Comparison of ENCODE assay signal across 10 cellular contexts in genomic region chr10:75097666-75098285, GRCh38. TPM values are rescaled to one million over a fixed set of nuclear protein-coding genes. Genes with fewer than 3 reads are reported as not detected.
DNase-seq lines count a peak whose midpoint lies in the region; ATAC-seq and TF ChIP-seq lines count a peak whose summit lies in the region.
"Had no signal": no experiment of that assay in that cellular context is flagged by ENCODE, and none has a peak within 500 bp of the region (broad histone marks: within the 10 kb centered on the region; RNA-seq: fewer than 3 reads in every experiment).

No MANE protein-coding gene starts in this region.

- H3K27me3 ChIP-seq in DND-41 (ENCODE audit: insufficient read depth, low read length, poor library complexity) = no peaks in the 10 kb centered on the region

- no peaks in the 10 kb centered on the region; the same call in 1 of the 2 replicates for H3K4me1 ChIP-seq in DND-41 (ENCODE audit: insufficient read depth, low read length)

- no peaks in the 10 kb centered on the region for H3K9me3 ChIP-seq in DND-41 (ENCODE audit: insufficient read depth, low read length, severe bottlenecking)

- no peak overlapping the region for H3K9ac ChIP-seq in DND-41 (ENCODE audit: low read depth, low read length)

- intact Hi-C loops in activated CD8-positive, alpha-beta T cell treated with anti-CD3 and anti-CD28 coated beads for 36 hours (cut with micrococcal nuclease) = loop anchor here (10.0 kb wide), 1 partner anchor 353 kb away; no protein-coding TSS in a partner anchor

- no peaks in the 10 kb centered on the region for H4K20me1 ChIP-seq in DND-41 (ENCODE audit: insufficient read depth, low read length)

- CTCF ChIA-PET in HEK293T (lab: Yijun Ruan, JAX) = interaction anchor here (1.3 to 1.5 kb wide), 2 partner anchors 10 to 853 kb away, joined by 4 read pairs; no protein-coding TSS in a partner anchor
- CTCF ChIA-PET in WTC11 (lab: Charles Lee) = interaction anchor here (0.7 to 2.4 kb wide), 28 partner anchors 9 to 854 kb away, joined by 3 to 9 read pairs (median 4); partner anchors contain the start of genes COMTD1, KAT6B and SAMD8
- CTCF ChIA-PET in activated CD8-positive, alpha-beta T cell treated with anti-CD3 and anti-CD28 coated beads for 36 hours (lab: Charles Lee) = interaction anchor here (1.1 to 3.5 kb wide), 10 partner anchors 8 to 854 kb away, joined by 3 to 14 read pairs (median 4); partner anchors contain the start of gene COMTD1

- peaks cover 17% of the 10 kb centered on the region for H3K4me1 Mint-ChIP-seq in WTC11
- peaks cover 7% of the 10 kb centered on the region for H3K4me1 Mint-ChIP-seq in activated CD8-positive, alpha-beta T cell treated with anti-CD3 and anti-CD28 coated beads for 36 hours (ENCODE audit: low read depth)

- no peak overlapping the region for H2AFZ ChIP-seq in DND-41 (ENCODE audit: low read depth, low read length)

- H3K4me2 ChIP-seq in DND-41 (ENCODE audit: insufficient read depth, low read length) = no peak overlapping the region

- H3K36me3 Mint-ChIP-seq in WTC11 = no peaks in the 10 kb centered on the region
- H3K36me3 Mint-ChIP-seq in activated CD8-positive, alpha-beta T cell treated with anti-CD3 and anti-CD28 coated beads for 36 hours (ENCODE audit: low read depth) = no peaks in the 10 kb centered on the region
- H3K36me3 Mint-ChIP-seq: activated naive CD4-positive, alpha-beta T cell treated with anti-CD3 and anti-CD28 coated beads, Interleukin-2, amount 10 ng/mL, durations not matched to agents 7 days and 5 days had no signal

- POLR2A ChIA-PET in HEK293T (lab: Yijun Ruan, JAX) (interaction anchor here (1.1 kb wide), 1 partner anchor 13 kb away, joined by 5 read pairs; the partner anchor contains the start of gene SAMD8), WTC11 (lab: Charles Lee) (no interaction called here)
- POLR2A ChIA-PET in activated CD8-positive, alpha-beta T cell treated with anti-CD3 and anti-CD28 coated beads for 36 hours (lab: Charles Lee) = interaction anchor here (0.7 kb wide), 1 partner anchor 199 kb away, joined by 3 read pairs; no protein-coding TSS in a partner anchor

- H3K9me3 Mint-ChIP-seq in WTC11 = no peaks in the 10 kb centered on the region
- no peaks in the 10 kb centered on the region for H3K9me3 Mint-ChIP-seq in activated CD8-positive, alpha-beta T cell treated with anti-CD3 and anti-CD28 coated beads for 36 hours
- H3K9me3 Mint-ChIP-seq: activated naive CD4-positive, alpha-beta T cell treated with anti-CD3 and anti-CD28 coated beads, Interleukin-2, amount 10 ng/mL, durations not matched to agents 7 days and 5 days; T-helper 1 cell treated with Interleukin-12 subunit alpha and Interleukin-12 subunit beta and Interleukin-4 antibody, amounts not matched to agents 30 μg/mL and 1 μg/mL, for 36 hours had no signal

- H3K36me3 ChIP-seq in DND-41 (ENCODE audit: insufficient read depth, low read length) = no peaks in the 10 kb centered on the region

- no peak overlapping the region for H3K27ac ChIP-seq in DND-41 (ENCODE audit: low read length)

- H3K27me3 Mint-ChIP-seq in WTC11 (ENCODE audit: low read depth) = no peaks in the 10 kb centered on the region; the same call in 1 of the 2 replicates
- H3K27me3 Mint-ChIP-seq in activated CD8-positive, alpha-beta T cell treated with anti-CD3 and anti-CD28 coated beads for 36 hours = no peaks in the 10 kb centered on the region

- DNase-seq in DND-41 (no peak), HEK293T (ENCODE audit: extremely low spot score) (peak; percentile 37), WTC11 (ENCODE audit: low spot score) (no peak), left kidney (ENCODE audit: low read depth, low spot score) (peak; percentile 27), SIG-M5 (lab: John Stamatoyannopoulos, UW) (no peak), NCI-H1048 (lab: John Stamatoyannopoulos, UW) (no peak), AML-193 (lab: John Stamatoyannopoulos, UW) (no peak)
- DNase-seq in activated CD8-positive, alpha-beta T cell treated with anti-CD3 and anti-CD28 coated beads for 36 hours = no peak
- DNase-seq: activated naive CD4-positive, alpha-beta T cell treated with anti-CD3 and anti-CD28 coated beads, Interleukin-2, amount 10 ng/mL, durations not matched to agents 7 days and 5 days had no signal

- H3K79me2 ChIP-seq in DND-41 (ENCODE audit: insufficient read depth, low read length) = no peaks in the 10 kb centered on the region

- no peak for ATAC-seq in DND-41 (ENCODE audit: insufficient read depth, low read depth)
- peak; percentile 14 for ATAC-seq in WTC11
- no peak for ATAC-seq in activated CD8-positive, alpha-beta T cell treated with anti-CD3 and anti-CD28 coated beads for 36 hours

- no peak overlapping the region for H3K27ac Mint-ChIP-seq in WTC11
- H3K27ac Mint-ChIP-seq in activated CD8-positive, alpha-beta T cell treated with anti-CD3 and anti-CD28 coated beads for 36 hours = no peak overlapping the region
- H3K27ac Mint-ChIP-seq: activated naive CD4-positive, alpha-beta T cell treated with anti-CD3 and anti-CD28 coated beads, Interleukin-2, amount 10 ng/mL, durations not matched to agents 7 days and 5 days; T-helper 1 cell treated with Interleukin-12 subunit alpha and Interleukin-12 subunit beta and Interleukin-4 antibody, amounts not matched to agents 30 μg/mL and 1 μg/mL, for 36 hours had no signal

- peak; percentile 22 for TF ChIP-seq CTCF in DND-41 (IDR thresholded peaks at IDR 0.05; ENCODE audit: borderline replicate concordance, extremely low read depth, low read length, poor library complexity, severe bottlenecking)
- TF ChIP-seq CTCF in WTC11 (IDR thresholded peaks at IDR 0.05) = no peak
- no peak for TF ChIP-seq CTCF in activated CD8-positive, alpha-beta T cell treated with anti-CD3 and anti-CD28 coated beads for 36 hours (IDR thresholded peaks at IDR 0.05)

- no peak overlapping the region for H3K4me3 Mint-ChIP-seq in WTC11
- H3K4me3 Mint-ChIP-seq in activated CD8-positive, alpha-beta T cell treated with anti-CD3 and anti-CD28 coated beads for 36 hours = no peak overlapping the region
- H3K4me3 Mint-ChIP-seq: activated naive CD4-positive, alpha-beta T cell treated with anti-CD3 and anti-CD28 coated beads, Interleukin-2, amount 10 ng/mL, durations not matched to agents 7 days and 5 days; T-helper 1 cell treated with Interleukin-12 subunit alpha and Interleukin-12 subunit beta and Interleukin-4 antibody, amounts not matched to agents 30 μg/mL and 1 μg/mL, for 36 hours had no signal

- no peak overlapping the region for H3K4me3 ChIP-seq in DND-41 (ENCODE audit: low read depth in 1 of 2, low read length in 2 of 2)

TF ChIP-seq in HEK293T, 16 proteins besides CTCF, POLR2A, EP300 and RAD21:
- TF ChIP-seq SP1 (IDR thresholded peaks at IDR 0.05) = no peak
- no peak for TF ChIP-seq L3MBTL2 (conservative IDR thresholded peaks at IDR 0.05)
- TF ChIP-seq HDGF (IDR thresholded peaks at IDR 0.05; ENCODE audit: borderline replicate concordance) = no peak
- no peak for TF ChIP-seq CTBP1 (IDR thresholded peaks at IDR 0.05; ENCODE audit: borderline replicate concordance)
- no peak for TF ChIP-seq LEF1 (IDR thresholded peaks at IDR 0.05; ENCODE audit: borderline replicate concordance)
- no peak for TF ChIP-seq FOXM1 (IDR thresholded peaks at IDR 0.05; ENCODE audit: borderline replicate concordance)
- no peak for TF ChIP-seq NFRKB (IDR thresholded peaks at IDR 0.05)
- no peak for TF ChIP-seq TARDBP (IDR thresholded peaks at IDR 0.05)
- no peak for TF ChIP-seq FOXK2 (IDR thresholded peaks at IDR 0.05)
- TF ChIP-seq ARNT (IDR thresholded peaks at IDR 0.05) = no peak
- no peak for TF ChIP-seq ZNF384 (IDR thresholded peaks at IDR 0.05)
- TF ChIP-seq SUZ12 (IDR thresholded peaks at IDR 0.05) = no peak
- no peak for TF ChIP-seq BHLHE40 (IDR thresholded peaks at IDR 0.05; ENCODE audit: borderline replicate concordance)
- TF ChIP-seq FOXA1 (IDR thresholded peaks at IDR 0.05) = no peak
- TF ChIP-seq, protein P1, sequence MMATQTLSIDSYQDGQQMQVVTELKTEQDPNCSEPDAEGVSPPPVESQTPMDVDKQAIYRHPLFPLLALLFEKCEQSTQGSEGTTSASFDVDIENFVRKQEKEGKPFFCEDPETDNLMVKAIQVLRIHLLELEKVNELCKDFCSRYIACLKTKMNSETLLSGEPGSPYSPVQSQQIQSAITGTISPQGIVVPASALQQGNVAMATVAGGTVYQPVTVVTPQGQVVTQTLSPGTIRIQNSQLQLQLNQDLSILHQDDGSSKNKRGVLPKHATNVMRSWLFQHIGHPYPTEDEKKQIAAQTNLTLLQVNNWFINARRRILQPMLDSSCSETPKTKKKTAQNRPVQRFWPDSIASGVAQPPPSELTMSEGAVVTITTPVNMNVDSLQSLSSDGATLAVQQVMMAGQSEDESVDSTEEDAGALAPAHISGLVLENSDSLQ (IDR thresholded peaks at IDR 0.05) = no peak
- no peak for TF ChIP-seq ELF4 (IDR thresholded peaks at IDR 0.05)

TF ChIP-seq in WTC11, 78 proteins besides CTCF, POLR2A, EP300 and RAD21 (continues in another document):
- TF ChIP-seq CREB1 (CRISPR knock-in tag; IDR thresholded peaks at IDR 0.05) (no peak), KAT7 (CRISPR knock-in tag; IDR thresholded peaks at IDR 0.05; ENCODE audit: borderline replicate concordance) (no peak), ZNF317 (CRISPR knock-in tag; IDR thresholded peaks at IDR 0.05; ENCODE audit: borderline replicate concordance, low read depth) (no peak), NFYB (CRISPR knock-in tag; conservative IDR thresholded peaks at IDR 0.05; ENCODE audit: low read depth) (no peak)
- TF ChIP-seq, protein P2, sequence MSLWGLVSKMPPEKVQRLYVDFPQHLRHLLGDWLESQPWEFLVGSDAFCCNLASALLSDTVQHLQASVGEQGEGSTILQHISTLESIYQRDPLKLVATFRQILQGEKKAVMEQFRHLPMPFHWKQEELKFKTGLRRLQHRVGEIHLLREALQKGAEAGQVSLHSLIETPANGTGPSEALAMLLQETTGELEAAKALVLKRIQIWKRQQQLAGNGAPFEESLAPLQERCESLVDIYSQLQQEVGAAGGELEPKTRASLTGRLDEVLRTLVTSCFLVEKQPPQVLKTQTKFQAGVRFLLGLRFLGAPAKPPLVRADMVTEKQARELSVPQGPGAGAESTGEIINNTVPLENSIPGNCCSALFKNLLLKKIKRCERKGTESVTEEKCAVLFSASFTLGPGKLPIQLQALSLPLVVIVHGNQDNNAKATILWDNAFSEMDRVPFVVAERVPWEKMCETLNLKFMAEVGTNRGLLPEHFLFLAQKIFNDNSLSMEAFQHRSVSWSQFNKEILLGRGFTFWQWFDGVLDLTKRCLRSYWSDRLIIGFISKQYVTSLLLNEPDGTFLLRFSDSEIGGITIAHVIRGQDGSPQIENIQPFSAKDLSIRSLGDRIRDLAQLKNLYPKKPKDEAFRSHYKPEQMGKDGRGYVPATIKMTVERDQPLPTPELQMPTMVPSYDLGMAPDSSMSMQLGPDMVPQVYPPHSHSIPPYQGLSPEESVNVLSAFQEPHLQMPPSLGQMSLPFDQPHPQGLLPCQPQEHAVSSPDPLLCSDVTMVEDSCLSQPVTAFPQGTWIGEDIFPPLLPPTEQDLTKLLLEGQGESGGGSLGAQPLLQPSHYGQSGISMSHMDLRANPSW (CRISPR knock-in tag; conservative IDR thresholded peaks at IDR 0.05; ENCODE audit: low read depth) = no peak

RNA-seq across cellular contexts. Expression of gene SAMD8, which starts 13.7 kb away (rescaled TPM):
- 20.9 to 23.0 TPM (median 21.7 TPM) in 3 replicates for total RNA-seq in WTC11 (2021)
- total RNA-seq in activated CD8-positive, alpha-beta T cell treated with anti-CD3 and anti-CD28 coated beads for 36 hours = 10 to 100 TPM; 21.9 to 23.7 TPM

Comparison
In these comparisons a context has a peak if more than half of its experiments do, and no peak if none do; other contexts are left out.
1. DNase-seq: peak in HEK293T (single experiment) and left kidney (single experiment); none in DND-41 (single experiment), WTC11 (single experiment), SIG-M5 (single experiment), NCI-H1048 (single experiment), activated CD8-positive, alpha-beta T cell treated with anti-CD3 and anti-CD28 coated beads for 36 hours (single experiment) and AML-193 (0 of 2).